8 cellular contexts compared by ENCODE assay signal in the genomic region with DNA sequence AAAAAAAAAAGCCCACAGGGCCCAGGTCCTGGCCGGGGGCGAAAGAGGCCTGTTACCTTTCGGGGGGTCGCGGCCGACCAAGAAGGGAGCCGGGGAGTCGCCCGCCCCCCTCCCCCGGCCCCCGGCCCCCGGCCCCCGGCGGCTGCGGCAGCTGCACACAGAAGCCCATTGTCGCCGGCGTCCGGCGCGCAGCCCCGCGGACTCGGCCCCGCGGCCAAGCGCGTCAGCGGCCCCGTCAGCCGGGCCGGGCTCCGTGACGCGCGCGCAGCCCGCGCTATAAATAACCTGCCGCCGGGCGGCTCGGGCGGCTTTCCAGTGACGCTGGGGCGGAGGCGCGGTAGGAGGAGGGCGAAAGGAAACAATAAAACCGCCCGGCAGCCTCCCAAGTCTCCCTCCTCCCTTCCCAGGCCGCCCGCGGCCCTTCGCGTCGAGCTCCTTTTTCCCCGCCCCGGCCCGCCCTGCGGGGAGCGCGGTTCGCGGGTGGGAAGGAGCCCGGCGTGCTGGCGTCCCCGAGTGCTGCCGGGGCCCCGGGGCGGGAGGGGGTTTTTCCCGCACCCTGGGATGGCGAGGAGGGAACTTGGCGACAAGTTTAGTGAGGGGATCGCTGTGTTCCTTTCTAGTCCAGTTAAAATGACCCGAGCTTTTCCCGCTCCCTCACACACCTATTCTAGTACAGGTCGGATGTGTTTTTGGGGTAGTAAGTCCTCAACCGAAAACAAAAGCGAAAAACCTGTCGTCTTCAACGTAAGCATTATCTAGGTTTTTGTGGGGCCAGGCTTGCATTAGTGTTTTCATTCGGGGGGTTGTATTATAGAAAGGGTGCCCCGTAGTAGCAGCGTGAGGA. TPM values are rescaled to one million over a fixed set of nuclear protein-coding genes. Genes with fewer than 3 reads are reported as not detected.
DNase-seq lines count a peak whose midpoint lies in the region; ATAC-seq and FAIRE-seq lines count a peak whose summit lies in the region.

No MANE protein-coding gene starts in this region.

- H3K27me3 Mint-ChIP-seq in IgD-negative memory B cell: no peaks in the 10 kb centered on the region
- H3K27me3 Mint-ChIP-seq in activated T-helper 2 cell treated with anti-CD3 and anti-CD28 coated beads, Interferon-gamma antibody, Interleukin-2, Interleukin-4, amounts not matched to agents 10 μg/mL and 5 μg/mL and 100 μg/mL, durations not matched to agents 14 hours and 24 hours and 36 hours (ENCODE audit: low read depth): no peaks in the 10 kb centered on the region
- H3K27me3 Mint-ChIP-seq in natural killer cell treated with Interleukin-12 subunit alpha and Interleukin-12 subunit beta and Interleukin-15 and Interleukin-18, amount 100 ng/mL, for 72 hours: no peaks in the 10 kb centered on the region

- peak; percentile 54 for ATAC-seq in GM21717 (IDR thresholded peaks at IDR 0.05; ENCODE audit: unreplicated experiment)
- peak; percentile 84 to 87 for ATAC-seq in natural killer cell treated with Interleukin-12 subunit alpha and Interleukin-12 subunit beta and Interleukin-15 and Interleukin-18, amount 100 ng/mL, for 72 hours

- H3K4me3 Mint-ChIP-seq in IgD-negative memory B cell: peak overlapping the region; percentile 88 to 99 (median 96)
- H3K4me3 Mint-ChIP-seq in activated T-helper 2 cell treated with anti-CD3 and anti-CD28 coated beads, Interferon-gamma antibody, Interleukin-2, Interleukin-4, amounts not matched to agents 10 μg/mL and 5 μg/mL and 100 μg/mL, durations not matched to agents 14 hours and 24 hours and 36 hours (ENCODE audit: low read depth): peak overlapping the region; percentile 87
- H3K4me3 Mint-ChIP-seq in natural killer cell treated with Interleukin-12 subunit alpha and Interleukin-12 subunit beta and Interleukin-15 and Interleukin-18, amount 100 ng/mL, for 72 hours: peak overlapping the region; percentile 97

- H3K27ac Mint-ChIP-seq in IgD-negative memory B cell: peak overlapping the region; percentile 92 to 99 (median 98)
- peak overlapping the region; percentile 96 for H3K27ac Mint-ChIP-seq in activated T-helper 2 cell treated with anti-CD3 and anti-CD28 coated beads, Interferon-gamma antibody, Interleukin-2, Interleukin-4, amounts not matched to agents 10 μg/mL and 5 μg/mL and 100 μg/mL, durations not matched to agents 14 hours and 24 hours and 36 hours
- peak overlapping the region; percentile 95 to 96 for H3K27ac Mint-ChIP-seq in natural killer cell treated with Interleukin-12 subunit alpha and Interleukin-12 subunit beta and Interleukin-15 and Interleukin-18, amount 100 ng/mL, for 72 hours

- intact Hi-C loops in activated T-helper 2 cell treated with anti-CD3 and anti-CD28 coated beads, Interferon-gamma antibody, Interleukin-2, Interleukin-4, amounts not matched to agents 10 μg/mL and 5 μg/mL and 100 μg/mL, durations not matched to agents 14 hours and 24 hours and 36 hours (cut with micrococcal nuclease): loop anchor here (1.0 to 5.0 kb wide), 3 partner anchors 94 to 1125 kb away; a partner anchor contains a TSS

- DNase-seq in DMS79 (lab: John Stamatoyannopoulos, UW) (peak; percentile 75), RCC 7860 (ENCODE audit: low spot score) (peak; percentile 80), fibroblast of peridontal ligament (ENCODE audit: extremely low read depth) (peak; percentile 94)
- DNase-seq in activated T-helper 2 cell treated with anti-CD3 and anti-CD28 coated beads, Interferon-gamma antibody, Interleukin-2, Interleukin-4, amounts not matched to agents 10 μg/mL and 5 μg/mL and 100 μg/mL, durations not matched to agents 14 hours and 24 hours and 36 hours (ENCODE audit: low spot score): peak; percentile 87
- DNase-seq in natural killer cell treated with Interleukin-12 subunit alpha and Interleukin-12 subunit beta and Interleukin-15 and Interleukin-18, amount 100 ng/mL, for 72 hours (ENCODE audit: low spot score): peak; percentile 93
- DNase-seq in stimulated activated naive CD4-positive, alpha-beta T cell (lab: John Stamatoyannopoulos, UW): peak; percentile 81 to 87 (median 84)

- peaks cover 3% of the 10 kb centered on the region for H3K36me3 Mint-ChIP-seq in IgD-negative memory B cell
- peaks cover 11% of the 10 kb centered on the region for H3K36me3 Mint-ChIP-seq in activated T-helper 2 cell treated with anti-CD3 and anti-CD28 coated beads, Interferon-gamma antibody, Interleukin-2, Interleukin-4, amounts not matched to agents 10 μg/mL and 5 μg/mL and 100 μg/mL, durations not matched to agents 14 hours and 24 hours and 36 hours (ENCODE audit: low read depth)
- H3K36me3 Mint-ChIP-seq in natural killer cell treated with Interleukin-12 subunit alpha and Interleukin-12 subunit beta and Interleukin-15 and Interleukin-18, amount 100 ng/mL, for 72 hours: no peaks in the 10 kb centered on the region

- H3K9me3 Mint-ChIP-seq in IgD-negative memory B cell: no peaks in the 10 kb centered on the region
- H3K9me3 Mint-ChIP-seq in activated T-helper 2 cell treated with anti-CD3 and anti-CD28 coated beads, Interferon-gamma antibody, Interleukin-2, Interleukin-4, amounts not matched to agents 10 μg/mL and 5 μg/mL and 100 μg/mL, durations not matched to agents 14 hours and 24 hours and 36 hours: no peaks in the 10 kb centered on the region
- no peaks in the 10 kb centered on the region for H3K9me3 Mint-ChIP-seq in natural killer cell treated with Interleukin-12 subunit alpha and Interleukin-12 subunit beta and Interleukin-15 and Interleukin-18, amount 100 ng/mL, for 72 hours

- H3K4me1 Mint-ChIP-seq in IgD-negative memory B cell: peaks cover 10 to 17% (median 13%) of the 10 kb centered on the region in 3 donors
- H3K4me1 Mint-ChIP-seq in activated T-helper 2 cell treated with anti-CD3 and anti-CD28 coated beads, Interferon-gamma antibody, Interleukin-2, Interleukin-4, amounts not matched to agents 10 μg/mL and 5 μg/mL and 100 μg/mL, durations not matched to agents 14 hours and 24 hours and 36 hours (ENCODE audit: low read depth): peaks cover 48% of the 10 kb centered on the region
- H3K4me1 Mint-ChIP-seq in natural killer cell treated with Interleukin-12 subunit alpha and Interleukin-12 subunit beta and Interleukin-15 and Interleukin-18, amount 100 ng/mL, for 72 hours (ENCODE audit: low read depth in 2 of 2): peaks cover 17 to 28% of the 10 kb centered on the region in 2 donors

- FAIRE-seq in RCC 7860 (lab: Jason Lieb, UNC): no peak

RNA-seq across cellular contexts. Expression of a gene that starts 10.0 kb away (rescaled TPM):
- polyA plus RNA-seq in IgD-negative memory B cell: 22.7 TPM
- total RNA-seq in activated T-helper 2 cell treated with anti-CD3 and anti-CD28 coated beads, Interferon-gamma antibody, Interleukin-2, Interleukin-4, amounts not matched to agents 10 μg/mL and 5 μg/mL and 100 μg/mL, durations not matched to agents 14 hours and 24 hours and 36 hours: 22.1 and 24.0 TPM in 2 replicates
- total RNA-seq in natural killer cell treated with Interleukin-12 subunit alpha and Interleukin-12 subunit beta and Interleukin-15 and Interleukin-18, amount 100 ng/mL, for 72 hours: 1 to 10 TPM; 2.7 to 4.2 TPM

Comparison
In these comparisons a context has a peak if more than half of its experiments do, and no peak if none do; other contexts are left out.
1. Peak in every context shown above with its lines: DNase-seq and ATAC-seq.